Comparison of ENCODE assay signal across 9 cellular contexts in genomic region chr16:733382-734207, GRCh38. TPM values are rescaled to one million over a fixed set of nuclear protein-coding genes. Genes with fewer than 3 reads are reported as not detected.
DNase-seq lines count a peak whose midpoint lies in the region; ATAC-seq, FAIRE-seq and TF ChIP-seq lines count a peak whose summit lies in the region.
"Had no signal": no experiment of that assay in that cellular context is flagged by ENCODE, and none has a peak within 500 bp of the region (broad histone marks: within the 10 kb centered on the region; RNA-seq: fewer than 3 reads in every experiment).

No MANE protein-coding gene starts in this region.

- no peak overlapping the region for H3K4ac ChIP-seq in neuronal stem cell (ENCODE audit: low read length)

- in situ Hi-C loops in K562 (cut with MboI), result no loop called here

- H2BK15ac ChIP-seq in neuronal stem cell (ENCODE audit: low read length), result peak overlapping the region; percentile 58

- TF ChIP-seq EP300 in K562 (IDR thresholded peaks at IDR 0.05; ENCODE audit: low read length), result no peak

- H3K79me2 ChIP-seq in DND-41 (ENCODE audit: insufficient read depth, low read length) (0 out of 2 replicates have a peak, but pooled peaks cover 2% of the 10 kb centered on the region), K562 (ENCODE audit: control insufficient read depth, insufficient read depth, low read length) (peaks cover 15% of the 10 kb centered on the region)

- BruUV-seq in K562 (replicated peaks; lab: Mats Ljungman, UMichigan), result no TSS peak

- H2BK120ac ChIP-seq in neuronal stem cell (ENCODE audit: low read depth, low read length), result no peak overlapping the region

- no peaks in the 10 kb centered on the region for H3K4me1 ChIP-seq in DND-41 (ENCODE audit: insufficient read depth, low read length)
- H3K4me1 ChIP-seq in K562 (replicated peaks in 1 of 2; ENCODE audit: control insufficient read depth in 2 of 2, insufficient read depth in 2 of 2, low read length in 2 of 2), result peaks cover 13 to 96% of the 10 kb centered on the region in 2 experiments
- peaks cover 0 to under 1% of the 10 kb centered on the region in 2 donors for H3K4me1 ChIP-seq in neuronal stem cell (ENCODE audit: control insufficient read depth in 2 of 2, insufficient read depth in 1 of 2, low read depth in 1 of 2, low read length in 2 of 2)

- DNase-seq in DND-41, result no peak
- DNase-seq in HTR-8/SVneo (ENCODE audit: insufficient read length, low spot score), result no peak
- peak; percentile 48 to 61 (median 56) for DNase-seq in K562 (ENCODE audit: extremely low read depth in 1 of 4, low spot score in 3 of 4)
- no peak for DNase-seq in neuronal stem cell (ENCODE audit: low spot score)
- no peak for DNase-seq in NCI-H446 (lab: John Stamatoyannopoulos, UW)

- H4K8ac ChIP-seq in neuronal stem cell (ENCODE audit: low read depth, low read length), result no peak overlapping the region

- no peak overlapping the region for H4K91ac ChIP-seq in neuronal stem cell (ENCODE audit: low read depth, low read length, poor library complexity)

- no peaks in the 10 kb centered on the region for H3K9me3 ChIP-seq in DND-41 (ENCODE audit: insufficient read depth, low read length, severe bottlenecking)
- no peaks in the 10 kb centered on the region for H3K9me3 ChIP-seq in K562 (replicated peaks; ENCODE audit: control insufficient read depth, insufficient read depth, low read depth, low read length)
- no peaks in the 10 kb centered on the region for H3K9me3 ChIP-seq in neuronal stem cell (replicated peaks in 1 of 2; ENCODE audit: control insufficient read depth in 2 of 2, insufficient read depth in 1 of 2, low read depth in 1 of 2, low read length in 2 of 2)

- peak overlapping the region; percentile 73 for H2BK12ac ChIP-seq in neuronal stem cell (ENCODE audit: low read length)

- H4K20me1 ChIP-seq in DND-41 (ENCODE audit: insufficient read depth, low read length) (peaks cover 9% of the 10 kb centered on the region), K562 (replicated peaks; ENCODE audit: control insufficient read depth, insufficient read depth, low read length) (no peaks in the 10 kb centered on the region; the same call in 1 of the 2 replicates)

- H3K18ac ChIP-seq in neuronal stem cell (ENCODE audit: low read length), result no peak overlapping the region

- H3K27me3 ChIP-seq in DND-41 (ENCODE audit: insufficient read depth, low read length, poor library complexity), result no peaks in the 10 kb centered on the region
- H3K27me3 ChIP-seq in K562 (ENCODE audit: control insufficient read depth in 2 of 2, insufficient read depth in 2 of 2, low read length in 2 of 2), result no peaks in the 10 kb centered on the region
- H3K27me3 ChIP-seq in neuronal stem cell (ENCODE audit: control insufficient read depth in 3 of 3, insufficient read depth in 3 of 3, low read depth in 1 of 3, low read length in 3 of 3), result peaks cover 0 to under 1% (median 0%) of the 10 kb centered on the region in 3 experiments

- H3K4me2 ChIP-seq in DND-41 (ENCODE audit: insufficient read depth, low read length) (no peak overlapping the region), K562 (ENCODE audit: insufficient read depth, low read length) (no peak overlapping the region), neuronal stem cell (ENCODE audit: insufficient read depth, low read length, poor library complexity, severe bottlenecking) (no peak overlapping the region)

- peak; percentile 29; the same call in 1 of the 3 replicates for ATAC-seq in DND-41 (ENCODE audit: insufficient read depth, low read depth)
- ATAC-seq in K562, result peak; percentile 71
- no peak for ATAC-seq in HG02763 (IDR thresholded peaks at IDR 0.05; ENCODE audit: unreplicated experiment)
- ATAC-seq in HG02623 (IDR thresholded peaks at IDR 0.05; ENCODE audit: unreplicated experiment), result no peak

- no peak overlapping the region for H2AFZ ChIP-seq in DND-41 (ENCODE audit: low read depth, low read length)
- no peak overlapping the region for H2AFZ ChIP-seq in K562 (ENCODE audit: low read depth, low read length)
- no peak overlapping the region for H2AFZ ChIP-seq in neuronal stem cell (ENCODE audit: low read length)

- H3K79me1 ChIP-seq in neuronal stem cell (ENCODE audit: low read depth, low read length), result peaks cover 6% of the 10 kb centered on the region

- H3K4me3 ChIP-seq in DND-41 (ENCODE audit: low read depth in 1 of 2, low read length in 2 of 2) (no peak overlapping the region), K562 (no peak overlapping the region), neuronal stem cell (ENCODE audit: low read length in 2 of 2) (no peak overlapping the region)
- H3K4me3 ChIP-seq: SK-N-MC had no signal

- H3K14ac ChIP-seq in neuronal stem cell (ENCODE audit: low read length), result no peak overlapping the region

- FAIRE-seq in HTR-8/SVneo (lab: Jason Lieb, UNC) (peak; percentile 36), K562 (lab: Jason Lieb, UNC) (no peak)
- FAIRE-seq: frontal cortex had no signal

- intact Hi-C loops in K562 (cut with micrococcal nuclease), result no loop called here

- H3K9ac ChIP-seq in DND-41 (ENCODE audit: low read depth, low read length) (no peak overlapping the region), K562 (ENCODE audit: insufficient read depth in 1 of 2, low read depth in 2 of 2, low read length in 2 of 2) (peak overlapping the region in 1 of 2 experiments; percentile 89; a peak in 2 of 4 replicates), neuronal stem cell (ENCODE audit: low read depth, low read length, poor library complexity) (peak overlapping the region; percentile 63)

- peak overlapping the region; percentile 88 for H2BK5ac ChIP-seq in neuronal stem cell (ENCODE audit: low read length)

- H2AK5ac ChIP-seq in neuronal stem cell (ENCODE audit: low read depth, low read length), result no peak overlapping the region

- H3K36me3 ChIP-seq in DND-41 (ENCODE audit: insufficient read depth, low read length) (peaks cover 76% of the 10 kb centered on the region), K562 (ENCODE audit: control insufficient read depth, insufficient read depth, low read length) (peaks cover 87% of the 10 kb centered on the region; the same call in 2 of the 3 replicates), neuronal stem cell (replicated peaks in 1 of 2; ENCODE audit: control insufficient read depth in 2 of 2, insufficient read depth in 2 of 2, low read length in 2 of 2) (peaks cover 34 to 65% of the 10 kb centered on the region in 2 donors)

- H3K9me1 ChIP-seq in K562 (ENCODE audit: control insufficient read depth, insufficient read depth, low read length), result peaks cover 6% of the 10 kb centered on the region

- WGBS in K562 (ENCODE audit: insufficient coverage, low coverage, missing lambda C conversion rate), result 78% methylated on average over 19 of the region's 34 CpGs
- no CpG with 5 or more reads among the region's 34 CpGs for whole genome bisulfite sequencing in neuronal stem cell (ENCODE audit: extremely low coverage in 2 of 2, insufficient read length in 2 of 2, insufficient replicate concordance in 1 of 2), 2 donors

- CTCF ChIA-PET in K562 (lab: Yijun Ruan, JAX; ENCODE audit: low intra/inter-chr PET ratio), result interaction anchor here (0.6 kb wide), 1 partner anchor 52 kb away, joined by 3 read pairs; no protein-coding TSS in a partner anchor

- no peak overlapping the region for H3K27ac ChIP-seq in DND-41 (ENCODE audit: low read length)
- no peak overlapping the region for H3K27ac ChIP-seq in K562 (ENCODE audit: extremely low read depth, low read depth, low read length)
- no peak overlapping the region for H3K27ac ChIP-seq in neuronal stem cell (replicated peaks; ENCODE audit: low read length)
- H3K27ac ChIP-seq: SK-N-MC had no signal

- peak overlapping the region; percentile 55 for H3K23ac ChIP-seq in neuronal stem cell (ENCODE audit: low read depth, low read length, poor library complexity)

- TF ChIP-seq RAD21 in K562 (CRISPR knock-in tag; conservative IDR thresholded peaks at IDR 0.05 in 1 of 2, IDR thresholded peaks at IDR 0.05 in 1 of 2), result peak in 1 of 2 experiments; percentile 43; a peak in 2 of 4 replicates

- TF ChIP-seq POLR2A in K562 (conservative IDR thresholded peaks at IDR 0.05), result no peak

- peak; percentile 49 for TF ChIP-seq CTCF in DND-41 (IDR thresholded peaks at IDR 0.05; ENCODE audit: borderline replicate concordance, extremely low read depth, low read length, poor library complexity, severe bottlenecking)
- TF ChIP-seq CTCF in K562 (IDR thresholded peaks at IDR 0.05 in 2 of 3, conservative IDR thresholded peaks at IDR 0.05 in 1 of 3; ENCODE audit: insufficient read depth in 2 of 3, low read depth in 1 of 3, low read length in 3 of 3), result peak; percentile 59 to 79 (median 74)

- POLR2A ChIA-PET in K562 (lab: Yijun Ruan, JAX), result interaction anchor here (0.6 kb wide), 1 partner anchor 88 kb away, joined by 3 read pairs; no protein-coding TSS in a partner anchor

RNA-seq across cellular contexts. Expression of gene HAGHL, which starts 6.7 kb away (rescaled TPM):
- total RNA-seq in K562 (2011; cell fraction: chromatin; rRNA removed; ENCODE audit: low replicate concordance), result 38.5 and 167 TPM in 2 replicates
- total RNA-seq in K562 (2011; cell fraction: nucleolus; rRNA removed), result 219 TPM in 2 replicates
- 62.9 and 89.5 TPM in 2 replicates for total RNA-seq in K562 (2011; cell fraction: nucleoplasm; rRNA removed)
- total RNA-seq in K562 (2014; rRNA removed) (58.2 and 59.0 TPM in 2 replicates), K562 (2014; rRNA removed; fragmentation: Illumina TruSeq; extraction: Trizol) (3.2 and 8.2 TPM in 2 replicates), K562 (2015; rRNA removed; fragmentation: Illumina TruSeq; extraction: Trizol) (20.7 and 22.1 TPM in 2 replicates), K562 (2021) (71.7 and 83.2 TPM in 2 replicates)
- polyA plus RNA-seq in K562 (2011; rRNA removed) (27.0 and 41.6 TPM in 2 replicates), K562 (2014; fragmentation: Illumina TruSeq; extraction: Trizol) (7.2 and 13.6 TPM in 2 replicates), K562 (2014; fragmentation: Nextera tagmentation; extraction: Ambion mirVana) (under 1 TPM; 0.31 to 0.48 TPM), K562 (2014; rRNA removed) (69.8 and 83.4 TPM in 2 replicates)
- polyA plus RNA-seq in K562 (2011; cell fraction: cytosol; rRNA removed), result 47.2 and 104 TPM in 2 replicates
- polyA plus RNA-seq in K562 (2011; cell fraction: nucleus; rRNA removed), result 438 and 737 TPM in 2 replicates
- 30.6 and 41.2 TPM in 2 replicates for polyA plus RNA-seq in K562 (2012)
- polyA minus RNA-seq in K562 (2011; rRNA and poly(A)+ RNA removed), result 1.2 and 3.7 TPM in 2 replicates
- polyA minus RNA-seq in K562 (2011; cell fraction: cytosol; rRNA and poly(A)+ RNA removed), result 12.6 and 13.3 TPM in 2 replicates
- 37.4 and 41.3 TPM in 2 replicates for polyA minus RNA-seq in K562 (2011; cell fraction: nucleus; rRNA and poly(A)+ RNA removed)
- polyA plus RNA-seq in neuronal stem cell (2013, experiment 1 of 2), result 5.3 TPM
- polyA plus RNA-seq in neuronal stem cell (2013, experiment 2 of 2), result 4.6 TPM

RNA-seq across cellular contexts. Expression of gene CIAO3, which starts 7.2 kb away (rescaled TPM):
- total RNA-seq in K562 (2011; cell fraction: chromatin; rRNA removed; ENCODE audit: low replicate concordance), result 110 and 324 TPM in 2 replicates
- total RNA-seq in K562 (2011; cell fraction: nucleolus; rRNA removed), result 238 and 279 TPM in 2 replicates
- 145 and 170 TPM in 2 replicates for total RNA-seq in K562 (2011; cell fraction: nucleoplasm; rRNA removed)
- 35.6 and 48.2 TPM in 2 replicates for total RNA-seq in K562 (2014; rRNA removed)
- 7.3 and 7.9 TPM in 2 replicates for total RNA-seq in K562 (2014; rRNA removed; fragmentation: Illumina TruSeq; extraction: Trizol)
- 18.6 and 20.5 TPM in 2 replicates for total RNA-seq in K562 (2015; rRNA removed; fragmentation: Illumina TruSeq; extraction: Trizol)
- 30.7 and 30.9 TPM in 2 replicates for total RNA-seq in K562 (2021)
- 18.5 and 30.5 TPM in 2 replicates for polyA plus RNA-seq in K562 (2011; rRNA removed)
- 24.1 and 25.8 TPM in 2 replicates for polyA plus RNA-seq in K562 (2011; cell fraction: cytosol; rRNA removed)
- 101 and 104 TPM in 2 replicates for polyA plus RNA-seq in K562 (2011; cell fraction: nucleus; rRNA removed)
- polyA plus RNA-seq in K562 (2012), result 22.4 and 34.2 TPM in 2 replicates
- polyA plus RNA-seq in K562 (2014; fragmentation: Illumina TruSeq; extraction: Trizol), result 17.1 and 18.7 TPM in 2 replicates
- polyA plus RNA-seq in K562 (2014; fragmentation: Nextera tagmentation; extraction: Ambion mirVana), result 1 to 10 TPM; 2.2 to 2.4 TPM
- 31.0 and 38.2 TPM in 2 replicates for polyA plus RNA-seq in K562 (2014; rRNA removed)
- polyA minus RNA-seq in K562 (2011; rRNA and poly(A)+ RNA removed), result 13.5 and 15.4 TPM in 2 replicates
- 9.9 and 14.8 TPM in 2 replicates for polyA minus RNA-seq in K562 (2011; cell fraction: cytosol; rRNA and poly(A)+ RNA removed)
- polyA minus RNA-seq in K562 (2011; cell fraction: nucleus; rRNA and poly(A)+ RNA removed), result 52.0 and 78.0 TPM in 2 replicates
- polyA plus RNA-seq in neuronal stem cell (2013, experiment 1 of 2), result 14.9 TPM
- 15.0 TPM for polyA plus RNA-seq in neuronal stem cell (2013, experiment 2 of 2)

RNA-seq across cellular contexts. Expression of gene CCDC78, which starts 7.4 kb away (rescaled TPM):
- 12.8 and 51.1 TPM in 2 replicates for total RNA-seq in K562 (2011; cell fraction: chromatin; rRNA removed; ENCODE audit: low replicate concordance)
- 36.0 and 37.1 TPM in 2 replicates for total RNA-seq in K562 (2011; cell fraction: nucleolus; rRNA removed)
- total RNA-seq in K562 (2011; cell fraction: nucleoplasm; rRNA removed), result 14.0 and 15.0 TPM in 2 replicates
- total RNA-seq in K562 (2014; rRNA removed), result 5.7 and 10.6 TPM in 2 replicates
- 0.57 and 0.76 TPM in 2 replicates for total RNA-seq in K562 (2014; rRNA removed; fragmentation: Illumina TruSeq; extraction: Trizol)
- 2.9 and 3.1 TPM in 2 replicates for total RNA-seq in K562 (2015; rRNA removed; fragmentation: Illumina TruSeq; extraction: Trizol)
- total RNA-seq in K562 (2021), result 13.4 and 14.4 TPM in 2 replicates
- 3.0 and 5.9 TPM in 2 replicates for polyA plus RNA-seq in K562 (2011; rRNA removed)
- polyA plus RNA-seq in K562 (2011; cell fraction: cytosol; rRNA removed), result 2.5 and 5.1 TPM in 2 replicates
- polyA plus RNA-seq in K562 (2011; cell fraction: nucleus; rRNA removed), result 66.9 and 107 TPM in 2 replicates
- 6.2 and 9.5 TPM in 2 replicates for polyA plus RNA-seq in K562 (2012)
- 2.6 and 2.8 TPM in 2 replicates for polyA plus RNA-seq in K562 (2014; fragmentation: Illumina TruSeq; extraction: Trizol)
- polyA plus RNA-seq in K562 (2014; fragmentation: Nextera tagmentation; extraction: Ambion mirVana), result under 1 TPM; 0.24 to 0.29 TPM
- 17.7 and 20.6 TPM in 2 replicates for polyA plus RNA-seq in K562 (2014; rRNA removed)
- 0.39 TPM in 2 replicates for polyA minus RNA-seq in K562 (2011; rRNA and poly(A)+ RNA removed)
- polyA minus RNA-seq in K562 (2011; cell fraction: cytosol; rRNA and poly(A)+ RNA removed), result not detected in 2 replicates
- 8.8 and 8.9 TPM in 2 replicates for polyA minus RNA-seq in K562 (2011; cell fraction: nucleus; rRNA and poly(A)+ RNA removed)
- polyA plus RNA-seq in neuronal stem cell (2013, experiment 1 of 2), result 1.7 TPM
- 1.4 TPM for polyA plus RNA-seq in neuronal stem cell (2013, experiment 2 of 2)

RNA-seq across cellular contexts. Expression of gene ANTKMT, which starts 12.6 kb away (rescaled TPM):
- total RNA-seq in K562 (2011; cell fraction: chromatin; rRNA removed; ENCODE audit: low replicate concordance), result 7.6 and 54.6 TPM in 2 replicates
- 105 and 120 TPM in 2 replicates for total RNA-seq in K562 (2011; cell fraction: nucleolus; rRNA removed)
- total RNA-seq in K562 (2011; cell fraction: nucleoplasm; rRNA removed), result 30.9 and 33.4 TPM in 2 replicates
- total RNA-seq in K562 (2014; rRNA removed) (170 and 221 TPM in 2 replicates), K562 (2014; rRNA removed; fragmentation: Illumina TruSeq; extraction: Trizol) (2.3 and 4.3 TPM in 2 replicates), K562 (2015; rRNA removed; fragmentation: Illumina TruSeq; extraction: Trizol) (39.9 and 47.1 TPM in 2 replicates), K562 (2021) (217 and 240 TPM in 2 replicates)
- polyA plus RNA-seq in K562 (2011; rRNA removed) (19.1 and 26.3 TPM in 2 replicates), K562 (2014; fragmentation: Illumina TruSeq; extraction: Trizol) (2.8 and 9.0 TPM in 2 replicates), K562 (2014; fragmentation: Nextera tagmentation; extraction: Ambion mirVana) (1 to 10 TPM in 1 of 2 experiments, under 1 TPM in 1; 0.58 to 2.1 TPM), K562 (2014; rRNA removed) (158 and 161 TPM in 2 replicates)
- polyA plus RNA-seq in K562 (2011; cell fraction: cytosol; rRNA removed), result 53.5 and 239 TPM in 2 replicates
- 99.3 and 186 TPM in 2 replicates for polyA plus RNA-seq in K562 (2011; cell fraction: nucleus; rRNA removed)
- 31.0 and 45.4 TPM in 2 replicates for polyA plus RNA-seq in K562 (2012)
- polyA minus RNA-seq in K562 (2011; rRNA and poly(A)+ RNA removed), result 0.42 and 0.48 TPM in 2 replicates
- 17.5 and 22.8 TPM in 2 replicates for polyA minus RNA-seq in K562 (2011; cell fraction: cytosol; rRNA and poly(A)+ RNA removed)
- 37.1 and 45.1 TPM in 2 replicates for polyA minus RNA-seq in K562 (2011; cell fraction: nucleus; rRNA and poly(A)+ RNA removed)
- polyA plus RNA-seq in neuronal stem cell (2013, experiment 1 of 2), result 30.9 TPM
- 29.0 TPM for polyA plus RNA-seq in neuronal stem cell (2013, experiment 2 of 2)

RNA-seq across cellular contexts. Expression of gene METRN, which starts 18.7 kb away (rescaled TPM):
- 7.3 and 31.7 TPM in 2 replicates for total RNA-seq in K562 (2011; cell fraction: chromatin; rRNA removed; ENCODE audit: low replicate concordance)
- total RNA-seq in K562 (2011; cell fraction: nucleolus; rRNA removed), result 28.0 and 30.0 TPM in 2 replicates
- 19.2 and 20.2 TPM in 2 replicates for total RNA-seq in K562 (2011; cell fraction: nucleoplasm; rRNA removed)
- total RNA-seq in K562 (2014; rRNA removed) (89.8 and 111 TPM in 2 replicates), K562 (2014; rRNA removed; fragmentation: Illumina TruSeq; extraction: Trizol) (1.0 and 2.0 TPM in 2 replicates), K562 (2015; rRNA removed; fragmentation: Illumina TruSeq; extraction: Trizol) (17.7 and 23.9 TPM in 2 replicates), K562 (2021) (73.5 and 79.2 TPM in 2 replicates)
- polyA plus RNA-seq in K562 (2011; rRNA removed) (15.4 and 33.4 TPM in 2 replicates), K562 (2014; fragmentation: Illumina TruSeq; extraction: Trizol) (3.0 and 8.7 TPM in 2 replicates), K562 (2014; fragmentation: Nextera tagmentation; extraction: Ambion mirVana) (1 to 10 TPM in 1 of 2 experiments, under 1 TPM in 1; 0.20 to 1.2 TPM), K562 (2014; rRNA removed) (73.3 and 90.1 TPM in 2 replicates)
- polyA plus RNA-seq in K562 (2011; cell fraction: cytosol; rRNA removed), result 34.9 and 189 TPM in 2 replicates
- 44.8 and 72.6 TPM in 2 replicates for polyA plus RNA-seq in K562 (2011; cell fraction: nucleus; rRNA removed)
- polyA plus RNA-seq in K562 (2012), result 21.7 and 27.0 TPM in 2 replicates
- polyA minus RNA-seq in K562 (2011; rRNA and poly(A)+ RNA removed), result 1.9 and 2.5 TPM in 2 replicates
- polyA minus RNA-seq in K562 (2011; cell fraction: cytosol; rRNA and poly(A)+ RNA removed), result 13.1 and 17.0 TPM in 2 replicates
- 14.6 and 14.7 TPM in 2 replicates for polyA minus RNA-seq in K562 (2011; cell fraction: nucleus; rRNA and poly(A)+ RNA removed)
- polyA plus RNA-seq in neuronal stem cell (2013, experiment 1 of 2), result 105 TPM
- polyA plus RNA-seq in neuronal stem cell (2013, experiment 2 of 2), result 98.3 TPM

Comparison
In these comparisons a context has a peak if more than half of its experiments do, and no peak if none do; other contexts are left out.
1. ATAC-seq: peak in DND-41 (single experiment) and K562 (single experiment); none in HG02763 (single experiment) and HG02623 (single experiment).
2. DNase-seq: peak in K562 (4 of 4); none in DND-41 (single experiment), HTR-8/SVneo (single experiment), neuronal stem cell (single experiment) and NCI-H446 (0 of 2).